In the genomic region with DNA sequence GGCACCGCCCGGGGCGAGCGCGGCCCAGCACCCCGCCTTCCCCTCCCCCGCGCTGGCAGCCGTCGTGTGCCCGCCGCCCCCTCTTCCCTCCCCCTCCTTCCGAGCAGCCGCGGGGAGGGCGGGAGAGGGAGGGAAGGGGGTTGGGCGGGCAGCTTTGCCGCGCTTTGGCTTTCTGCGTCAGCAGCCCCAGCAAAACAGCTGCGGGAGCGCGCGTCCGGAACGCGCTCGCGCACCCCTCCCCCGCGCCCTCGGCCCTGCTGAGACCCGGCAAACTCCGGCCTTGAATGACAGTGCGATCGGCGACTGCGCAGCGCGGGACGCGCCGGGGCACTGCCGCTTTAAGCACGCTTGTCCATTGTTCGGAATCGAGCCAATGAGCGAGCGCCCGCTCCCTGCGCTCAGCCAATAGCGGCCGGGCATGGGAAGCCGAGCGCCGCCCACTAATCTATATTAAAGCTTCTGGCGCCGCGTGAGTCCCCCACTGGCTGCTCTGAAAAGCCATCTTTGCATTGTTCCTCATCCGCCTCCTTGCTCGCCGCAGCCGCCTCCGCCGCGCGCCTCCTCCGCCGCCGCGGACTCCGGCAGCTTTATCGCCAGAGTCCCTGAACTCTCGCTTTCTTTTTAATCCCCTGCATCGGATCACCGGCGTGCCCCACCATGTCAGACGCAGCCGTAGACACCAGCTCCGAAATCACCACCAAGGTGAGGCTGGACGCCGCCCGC, we compare ENCODE assay signal across 8 cellular contexts. TPM values are rescaled to one million over a fixed set of nuclear protein-coding genes. Genes with fewer than 3 reads are reported as not detected.
A peak's percentile ranks its signal among the peaks of the same experiment; 100 is the strongest.
DNase-seq lines count a peak whose midpoint lies in the region; ATAC-seq and TF ChIP-seq lines count a peak whose summit lies in the region.

A gene with protein sequence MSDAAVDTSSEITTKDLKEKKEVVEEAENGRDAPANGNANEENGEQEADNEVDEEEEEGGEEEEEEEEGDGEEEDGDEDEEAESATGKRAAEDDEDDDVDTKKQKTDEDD (plus strand): TSS at position 476 of the 723 bp plus-strand sequence. CDS start 182 bp downstream, at position 658.

- H3K27me3 Mint-ChIP-seq in T-helper 1 cell treated with Interleukin-12 subunit alpha and Interleukin-12 subunit beta and Interleukin-4 antibody, amounts not matched to agents 30 μg/mL and 1 μg/mL, for 36 hours (ENCODE audit: low read depth): peaks cover 3% of the 10 kb centered on the region
- H3K27me3 Mint-ChIP-seq in progenitor cell of endocrine pancreas: no peaks in the 10 kb centered on the region

- intact Hi-C loops in left cardiac atrium (cut with DNase I): no loop called here

- H3K4me1 Mint-ChIP-seq in T-helper 1 cell treated with Interleukin-12 subunit alpha and Interleukin-12 subunit beta and Interleukin-4 antibody, amounts not matched to agents 30 μg/mL and 1 μg/mL, for 36 hours (ENCODE audit: low read depth): peaks cover 31% of the 10 kb centered on the region
- H3K4me1 Mint-ChIP-seq in progenitor cell of endocrine pancreas (ENCODE audit: low read depth): peaks cover 15% of the 10 kb centered on the region

- H3K27ac Mint-ChIP-seq in T-helper 1 cell treated with Interleukin-12 subunit alpha and Interleukin-12 subunit beta and Interleukin-4 antibody, amounts not matched to agents 30 μg/mL and 1 μg/mL, for 36 hours: peak within 1 kb of the TSS; percentile 100
- H3K27ac Mint-ChIP-seq in progenitor cell of endocrine pancreas: peak within 1 kb of the TSS; percentile 100

- in situ Hi-C loops in GM13977 (cut with MboI; ENCODE audit: low pct_unique_long_range_greater_than_20kb, low sequenced_read_pairs, unreplicated experiment): no loop called here

- H3K9me3 Mint-ChIP-seq in T-helper 1 cell treated with Interleukin-12 subunit alpha and Interleukin-12 subunit beta and Interleukin-4 antibody, amounts not matched to agents 30 μg/mL and 1 μg/mL, for 36 hours: no peaks in the 10 kb centered on the region
- H3K9me3 Mint-ChIP-seq in progenitor cell of endocrine pancreas (ENCODE audit: low read depth): no peaks in the 10 kb centered on the region

- TF ChIP-seq CTCF in GM13977 (IDR thresholded peaks at IDR 0.05; ENCODE audit: extremely low read depth, insufficient read depth, missing control alignments) (no peak), progenitor cell of endocrine pancreas (IDR thresholded peaks at IDR 0.05; ENCODE audit: unreplicated experiment) (no peak)

- ATAC-seq in HG02884 (IDR thresholded peaks at IDR 0.05; ENCODE audit: unreplicated experiment) (peak; percentile 48), left cardiac atrium (peak; percentile 68 to 75)

- H3K4me3 Mint-ChIP-seq in T-helper 1 cell treated with Interleukin-12 subunit alpha and Interleukin-12 subunit beta and Interleukin-4 antibody, amounts not matched to agents 30 μg/mL and 1 μg/mL, for 36 hours: peak within 1 kb of the TSS; percentile 96
- H3K4me3 Mint-ChIP-seq in progenitor cell of endocrine pancreas (ENCODE audit: low read depth): peak within 1 kb of the TSS; percentile 99

- DNase-seq in GM13977 (ENCODE audit: low spot score): peak; percentile 97
- DNase-seq in NCI-H1694 (lab: John Stamatoyannopoulos, UW): peak; percentile 98
- peak; percentile 98 for DNase-seq in amniotic stem cell (lab: John Stamatoyannopoulos, UW)
- peak; percentile 100 for DNase-seq in left cardiac atrium
- peak; percentile 99 for DNase-seq in progenitor cell of endocrine pancreas (ENCODE audit: low spot score, unreplicated experiment)
- peak; percentile 100 for DNase-seq in ureter (ENCODE audit: low spot score)

- H3K36me3 Mint-ChIP-seq in T-helper 1 cell treated with Interleukin-12 subunit alpha and Interleukin-12 subunit beta and Interleukin-4 antibody, amounts not matched to agents 30 μg/mL and 1 μg/mL, for 36 hours (ENCODE audit: low read depth): peaks cover 29% of the 10 kb centered on the region
- H3K36me3 Mint-ChIP-seq in progenitor cell of endocrine pancreas (ENCODE audit: insufficient read depth): peaks cover 18% of the 10 kb centered on the region

RNA-seq across cellular contexts. Expression of the gene that starts here (rescaled TPM):
- total RNA-seq in left cardiac atrium (100 to 1,000 TPM; 343 to 402 TPM), progenitor cell of endocrine pancreas (1,066 and 1,116 TPM in 2 replicates), ureter (1,016 TPM)

Comparison
In these comparisons a context has a peak if more than half of its experiments do, and no peak if none do; other contexts are left out.
1. Peak in every context shown above with its lines: DNase-seq and ATAC-seq.